9 cellular contexts compared by ENCODE assay signal in the genomic region with DNA sequence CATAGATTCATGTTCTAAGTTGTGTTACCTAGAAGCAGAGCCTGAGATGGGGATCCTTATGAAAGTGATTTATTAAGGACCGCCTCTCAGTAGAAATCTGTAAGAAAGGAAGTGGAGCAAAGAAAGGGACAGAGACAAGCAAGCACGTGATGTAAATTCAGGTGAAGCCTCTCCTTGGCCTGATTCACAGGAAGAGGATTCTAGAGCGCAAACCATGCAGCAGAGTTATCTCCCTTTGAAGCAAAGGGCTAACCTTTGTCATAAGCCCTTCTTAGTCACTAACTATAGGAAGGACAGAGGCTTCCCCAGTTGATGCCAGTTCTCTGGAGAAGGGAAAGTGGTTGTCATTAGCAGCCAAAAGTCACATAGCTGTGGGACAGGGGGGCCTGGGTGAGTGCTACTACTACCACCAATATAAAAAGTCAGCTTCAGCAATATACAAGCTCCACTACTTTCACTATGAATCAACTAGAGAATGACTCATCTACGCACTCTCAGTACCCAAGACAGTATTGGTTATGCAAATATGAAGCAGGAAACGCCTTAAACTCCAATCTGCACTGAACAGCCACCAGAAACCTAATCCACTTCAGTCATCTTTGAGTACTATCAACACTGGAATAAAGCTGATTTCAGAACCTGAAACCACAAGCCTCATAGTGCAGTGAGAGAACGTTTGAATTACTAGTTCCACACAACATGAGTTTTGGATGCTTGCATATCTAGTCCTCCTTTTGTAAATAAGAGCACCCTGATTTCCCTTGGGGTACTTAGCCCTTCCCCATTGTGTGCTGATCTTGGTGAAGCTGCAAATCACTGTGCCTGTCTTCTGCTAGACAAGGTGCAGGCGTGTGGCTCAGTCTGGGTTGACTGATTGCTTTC.
A peak's percentile ranks its signal among the peaks of the same experiment; 100 is the strongest.
DNase-seq lines count a peak whose midpoint lies in the region; ATAC-seq and TF ChIP-seq lines count a peak whose summit lies in the region.
"Had no signal": no experiment of that assay in that cellular context is flagged by ENCODE, and none has a peak within 500 bp of the region (broad histone marks: within the 10 kb centered on the region; RNA-seq: fewer than 3 reads in every experiment).

No MANE protein-coding gene starts in this region.

- TF ChIP-seq CTCF in kidney epithelial cell (IDR thresholded peaks at IDR 0.05; ENCODE audit: insufficient read depth, low read length, poor library complexity, severe bottlenecking): no peak

- DNase-seq in activated CD4-positive, CD25-positive, alpha-beta regulatory T cell (lab: John Stamatoyannopoulos, UW): no peak
- DNase-seq in Jurkat, Clone E6-1 (ENCODE audit: low read depth, low spot score): peak; percentile 42
- peak; percentile 15 to 17 for DNase-seq in activated CD4-positive, alpha-beta T cell treated with anti-CD3 and anti-CD28 coated beads, Interleukin-2, amount 50 U/mL, for 48 hours
- DNase-seq in kidney epithelial cell (ENCODE audit: low read depth) (peak; percentile 70), COLO829 (ENCODE audit: low spot score) (no peak), NCI-H1105 (lab: John Stamatoyannopoulos, UW) (no peak)

- H3K27me3 ChIP-seq in kidney epithelial cell (ENCODE audit: control insufficient read depth, insufficient read depth, low read length): no peaks in the 10 kb centered on the region
- H3K27me3 ChIP-seq: cardiac muscle cell had no signal

- ATAC-seq in activated CD4-positive, CD25-positive, alpha-beta regulatory T cell treated with anti-CD3 and anti-CD28 coated beads, Interleukin-2, amount 50 U/mL, for 24 hours: peak; percentile 88 to 93
- ATAC-seq in GM21825 (IDR thresholded peaks at IDR 0.05; ENCODE audit: unreplicated experiment): peak; percentile 99

- H3K4me3 ChIP-seq in Jurkat, Clone E6-1 (ENCODE audit: low read length): no peak overlapping the region
- H3K4me3 ChIP-seq in kidney epithelial cell (ENCODE audit: low read depth, low read length): no peak overlapping the region
- H3K4me3 ChIP-seq: cardiac muscle cell had no signal

- H3K36me3 ChIP-seq in kidney epithelial cell (ENCODE audit: control insufficient read depth, insufficient read depth, low read length): no peaks in the 10 kb centered on the region
- H3K36me3 ChIP-seq: cardiac muscle cell had no signal

Comparison
In these comparisons a context has a peak if more than half of its experiments do, and no peak if none do; other contexts are left out.
1. DNase-seq: peak in Jurkat, Clone E6-1 (single experiment), activated CD4-positive, alpha-beta T cell treated with anti-CD3 and anti-CD28 coated beads, Interleukin-2, amount 50 U/mL, for 48 hours (2 of 2) and kidney epithelial cell (single experiment); none in activated CD4-positive, CD25-positive, alpha-beta regulatory T cell (0 of 4), COLO829 (single experiment) and NCI-H1105 (single experiment).